Comparison of ENCODE assay signal across 8 cellular contexts in the genomic region with DNA sequence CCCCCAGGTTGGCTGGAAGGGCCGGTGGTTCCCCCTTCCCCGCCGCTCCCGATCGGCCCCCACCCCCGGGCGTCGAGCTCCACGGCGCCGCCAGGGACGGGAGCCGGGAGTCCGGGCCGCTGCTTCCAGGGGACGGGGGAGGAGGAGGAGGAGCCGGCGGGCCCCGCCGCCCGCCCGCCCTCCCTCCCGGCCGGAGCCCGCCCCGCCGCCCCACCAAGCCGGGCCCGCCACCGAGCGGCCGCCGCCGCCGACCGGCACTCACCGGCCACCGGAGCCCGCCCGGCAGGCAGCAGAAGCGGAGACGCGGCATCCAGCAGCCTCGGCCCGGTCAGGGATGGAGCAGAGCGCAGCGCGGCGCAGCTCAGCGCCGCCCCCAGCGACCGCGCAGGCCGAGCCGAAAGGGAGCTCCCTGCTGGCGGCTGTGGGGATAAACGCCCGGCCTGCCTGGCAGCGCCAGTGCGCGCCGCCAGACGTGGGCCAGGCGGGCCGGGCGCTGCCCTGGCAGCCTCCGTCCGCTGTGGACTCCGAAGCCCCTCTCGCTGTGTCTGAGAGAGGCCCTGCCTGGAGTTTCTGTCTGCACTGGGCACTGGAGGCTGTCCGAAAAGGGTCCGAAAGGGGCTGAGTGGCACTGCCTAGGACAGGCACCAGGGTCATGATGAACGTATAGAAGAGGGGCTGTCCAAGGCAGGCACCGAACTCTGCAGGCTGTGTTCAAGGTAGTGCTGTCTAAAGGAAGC. TPM values are rescaled to one million over a fixed set of nuclear protein-coding genes. Genes with fewer than 3 reads are reported as not detected.
DNase-seq lines count a peak whose midpoint lies in the region; ATAC-seq and TF ChIP-seq lines count a peak whose summit lies in the region.

A gene with protein sequence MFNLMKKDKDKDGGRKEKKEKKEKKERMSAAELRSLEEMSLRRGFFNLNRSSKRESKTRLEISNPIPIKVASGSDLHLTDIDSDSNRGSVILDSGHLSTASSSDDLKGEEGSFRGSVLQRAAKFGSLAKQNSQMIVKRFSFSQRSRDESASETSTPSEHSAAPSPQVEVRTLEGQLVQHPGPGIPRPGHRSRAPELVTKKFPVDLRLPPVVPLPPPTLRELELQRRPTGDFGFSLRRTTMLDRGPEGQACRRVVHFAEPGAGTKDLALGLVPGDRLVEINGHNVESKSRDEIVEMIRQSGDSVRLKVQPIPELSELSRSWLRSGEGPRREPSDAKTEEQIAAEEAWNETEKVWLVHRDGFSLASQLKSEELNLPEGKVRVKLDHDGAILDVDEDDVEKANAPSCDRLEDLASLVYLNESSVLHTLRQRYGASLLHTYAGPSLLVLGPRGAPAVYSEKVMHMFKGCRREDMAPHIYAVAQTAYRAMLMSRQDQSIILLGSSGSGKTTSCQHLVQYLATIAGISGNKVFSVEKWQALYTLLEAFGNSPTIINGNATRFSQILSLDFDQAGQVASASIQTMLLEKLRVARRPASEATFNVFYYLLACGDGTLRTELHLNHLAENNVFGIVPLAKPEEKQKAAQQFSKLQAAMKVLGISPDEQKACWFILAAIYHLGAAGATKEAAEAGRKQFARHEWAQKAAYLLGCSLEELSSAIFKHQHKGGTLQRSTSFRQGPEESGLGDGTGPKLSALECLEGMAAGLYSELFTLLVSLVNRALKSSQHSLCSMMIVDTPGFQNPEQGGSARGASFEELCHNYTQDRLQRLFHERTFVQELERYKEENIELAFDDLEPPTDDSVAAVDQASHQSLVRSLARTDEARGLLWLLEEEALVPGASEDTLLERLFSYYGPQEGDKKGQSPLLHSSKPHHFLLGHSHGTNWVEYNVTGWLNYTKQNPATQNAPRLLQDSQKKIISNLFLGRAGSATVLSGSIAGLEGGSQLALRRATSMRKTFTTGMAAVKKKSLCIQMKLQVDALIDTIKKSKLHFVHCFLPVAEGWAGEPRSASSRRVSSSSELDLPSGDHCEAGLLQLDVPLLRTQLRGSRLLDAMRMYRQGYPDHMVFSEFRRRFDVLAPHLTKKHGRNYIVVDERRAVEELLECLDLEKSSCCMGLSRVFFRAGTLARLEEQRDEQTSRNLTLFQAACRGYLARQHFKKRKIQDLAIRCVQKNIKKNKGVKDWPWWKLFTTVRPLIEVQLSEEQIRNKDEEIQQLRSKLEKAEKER (N-terminal part only) (minus strand): TSS at position 348 of the 737 bp plus-strand sequence. CDS start 13,458 bp downstream, outside the sequence.

- peaks cover 31% of the 10 kb centered on the region for H3K4me1 ChIP-seq in Caco-2

- H3K9me3 Mint-ChIP-seq in Caco-2 (ENCODE audit: unreplicated experiment), result no peaks in the 10 kb centered on the region
- H3K9me3 Mint-ChIP-seq in activated T-helper 17 cell treated with anti-CD3 and anti-CD28 coated beads, Interleukin-2, amount 50 U/mL, for 72 hours, result no peaks in the 10 kb centered on the region
- H3K9me3 Mint-ChIP-seq in natural killer cell, result no peaks in the 10 kb centered on the region

- peak; percentile 74 to 90 for DNase-seq in Caco-2
- DNase-seq in HuH-7 (ENCODE audit: low spot score), result peak; percentile 93
- DNase-seq in RPMI7951 (ENCODE audit: low read depth), result peak; percentile 69
- DNase-seq in fibroblast of peridontal ligament (ENCODE audit: extremely low read depth), result peak; percentile 66
- DNase-seq in natural killer cell, result peak; percentile 76
- DNase-seq in stimulated activated naive CD4-positive, alpha-beta T cell treated with Interleukin-2 at 50 U/mL for 16 hours (lab: John Stamatoyannopoulos, UW), result peak; percentile 71

- peak within 1 kb of the TSS; percentile 71 for H3K4me3 ChIP-seq in Caco-2 (ENCODE audit: low read depth, low read length)

- peak; percentile 85 for ATAC-seq in GM21381 (IDR thresholded peaks at IDR 0.05; ENCODE audit: unreplicated experiment)
- peak; percentile 93 for ATAC-seq in activated T-helper 17 cell treated with anti-CD3 and anti-CD28 coated beads, Interleukin-2, amount 50 U/mL, for 72 hours (replicated peaks)
- peak; percentile 98 for ATAC-seq in natural killer cell

- POLR2A ChIA-PET in Caco-2 (lab: Charles Lee), result interaction anchor here (0.6 to 3.1 kb wide), 9 partner anchors 11 to 229 kb away, joined by 4 to 34 read pairs (median 9); a partner anchor contains a TSS

- CTCF ChIA-PET in Caco-2 (lab: Charles Lee), result interaction anchor here (0.6 to 8.0 kb wide), 39 partner anchors 10 to 1099 kb away, joined by 3 to 449 read pairs (median 4); a partner anchor contains a TSS

- H3K27me3 ChIP-seq in Caco-2 (replicated peaks; ENCODE audit: control insufficient read depth, insufficient read depth, low read length), result no peaks in the 10 kb centered on the region

- no TSS peak for BruUV-seq in Caco-2 (replicated peaks; lab: Mats Ljungman, UMichigan)

- peaks cover 6% of the 10 kb centered on the region; the same call in 1 of the 2 replicates for H3K9me3 ChIP-seq in Caco-2

- H3K27ac Mint-ChIP-seq in Caco-2 (ENCODE audit: unreplicated experiment) (peak within 1 kb of the TSS; percentile 93), natural killer cell (peak within 1 kb of the TSS in 1 of 2 donors; percentile 60)
- no peak within 1 kb of the TSS for H3K27ac Mint-ChIP-seq in activated T-helper 17 cell treated with anti-CD3 and anti-CD28 coated beads, Interleukin-2, amount 50 U/mL, for 72 hours

- TF ChIP-seq CTCF in Caco-2 (IDR thresholded peaks at IDR 0.05; ENCODE audit: insufficient read depth in 1 of 2, low read depth in 1 of 2, low read length in 1 of 2, severe bottlenecking in 1 of 2, unreplicated experiment in 1 of 2) (peak; percentile 94 to 95), natural killer cell (IDR thresholded peaks at IDR 0.05) (peak; percentile 83)

- no peaks in the 10 kb centered on the region for H3K36me3 ChIP-seq in Caco-2 (ENCODE audit: control insufficient read depth, insufficient read depth, low read length)

- H3K36me3 Mint-ChIP-seq in Caco-2 (ENCODE audit: insufficient read depth, unreplicated experiment) (peaks cover 14% of the 10 kb centered on the region), natural killer cell (no peaks in the 10 kb centered on the region)
- no peaks in the 10 kb centered on the region for H3K36me3 Mint-ChIP-seq in activated T-helper 17 cell treated with anti-CD3 and anti-CD28 coated beads, Interleukin-2, amount 50 U/mL, for 72 hours (ENCODE audit: low read depth)

- H3K4me3 Mint-ChIP-seq in Caco-2 (ENCODE audit: unreplicated experiment) (peak within 1 kb of the TSS; percentile 93), natural killer cell (peak within 1 kb of the TSS; percentile 61)
- H3K4me3 Mint-ChIP-seq in activated T-helper 17 cell treated with anti-CD3 and anti-CD28 coated beads, Interleukin-2, amount 50 U/mL, for 72 hours, result peak within 1 kb of the TSS; percentile 75

- H3K4me1 Mint-ChIP-seq in Caco-2 (ENCODE audit: low read depth, unreplicated experiment) (peaks cover 21% of the 10 kb centered on the region), natural killer cell (peaks cover 19 to 29% of the 10 kb centered on the region in 2 donors)
- H3K4me1 Mint-ChIP-seq in activated T-helper 17 cell treated with anti-CD3 and anti-CD28 coated beads, Interleukin-2, amount 50 U/mL, for 72 hours, result peaks cover 12% of the 10 kb centered on the region

- peaks cover 3% of the 10 kb centered on the region for H3K27me3 Mint-ChIP-seq in Caco-2 (ENCODE audit: insufficient read depth, unreplicated experiment)
- H3K27me3 Mint-ChIP-seq in activated T-helper 17 cell treated with anti-CD3 and anti-CD28 coated beads, Interleukin-2, amount 50 U/mL, for 72 hours, result peaks cover 4% of the 10 kb centered on the region
- H3K27me3 Mint-ChIP-seq in natural killer cell (ENCODE audit: low read depth in 2 of 2), result peaks cover 0 to 3% of the 10 kb centered on the region in 2 donors

- intact Hi-C loops in Caco-2 (cut with micrococcal nuclease; ENCODE audit: unreplicated experiment) (loop anchor here (5.0 kb wide), 1 partner anchor 37 kb away; no protein-coding TSS in a partner anchor), natural killer cell (cut with micrococcal nuclease) (loop anchor here (1.0 kb wide), 2 partner anchors 31 to 35 kb away; no protein-coding TSS in a partner anchor)

RNA-seq across cellular contexts. Expression of the gene that starts here (rescaled TPM):
- total RNA-seq in Caco-2 (2022) (47.1 and 55.5 TPM in 2 replicates), natural killer cell (100 to 1,000 TPM; 110 to 117 (median 115) TPM)
- total RNA-seq in RPMI7951 (2014; rRNA removed; shearing (Covaris generic)), result 21.4 and 33.7 TPM in 2 replicates
- total RNA-seq in activated T-helper 17 cell treated with anti-CD3 and anti-CD28 coated beads, Interleukin-2, amount 50 U/mL, for 72 hours, result 10 to 100 TPM; 90.6 to 95.9 TPM

Comparison
In these comparisons a context has a peak if more than half of its experiments do, and no peak if none do; other contexts are left out.
1. Peak in every context shown above with its lines: DNase-seq, ATAC-seq and H3K4me3 ChIP-seq.